In genomic region chr6:166351715-166352285, GRCh38 we compare ENCODE assay signal across 8 cellular contexts. TPM values are rescaled to one million over a fixed set of nuclear protein-coding genes. Genes with fewer than 3 reads are reported as not detected.
DNase-seq lines count a peak whose midpoint lies in the region; ATAC-seq and TF ChIP-seq lines count a peak whose summit lies in the region.

No MANE protein-coding gene starts in this region.

- intact Hi-C loops in left lung (cut with DNase I) = no loop called here
- intact Hi-C loops in CD8-positive, alpha-beta T cell (cut with DNase I, micrococcal nuclease) = no loop called here
- intact Hi-C loops in uterus (cut with DNase I; ENCODE audit: low total_unique reads) = no loop called here

- H3K27ac Mint-ChIP-seq in CD8-positive, alpha-beta T cell = no peak overlapping the region
- H3K27ac Mint-ChIP-seq in stimulated activated naive CD8-positive, alpha-beta T cell treated with anti-CD3 and anti-CD28 coated beads, Interleukin-15, amount 100 ng/mL, for 72 hours = no peak overlapping the region

- peak; percentile 69 for DNase-seq in GM10248 (ENCODE audit: extremely low spot score)
- peak; percentile 18 for DNase-seq in SHP77 treated with DMSO at 0.1 percent for 48 hours (lab: John Stamatoyannopoulos, UW)
- DNase-seq in left lung = peak in 1 of 2 donors; percentile 37
- no peak for DNase-seq in CD8-positive, alpha-beta T cell
- no peak for DNase-seq in uterus
- no peak for DNase-seq in stimulated activated naive CD8-positive, alpha-beta T cell treated with anti-CD3 and anti-CD28 coated beads, Interleukin-15, amount 100 ng/mL, for 72 hours

- H3K9me3 ChIP-seq in left lung (peaks cover 0 to 10% of the 10 kb centered on the region in 2 donors), uterus (no peaks in the 10 kb centered on the region)
- H3K9me3 ChIP-seq in CD8-positive, alpha-beta T cell (ENCODE audit: low read length) = no peaks in the 10 kb centered on the region

- peaks cover 3% of the 10 kb centered on the region for H3K27me3 Mint-ChIP-seq in CD8-positive, alpha-beta T cell (ENCODE audit: low read depth)
- peaks cover 32% of the 10 kb centered on the region for H3K27me3 Mint-ChIP-seq in stimulated activated naive CD8-positive, alpha-beta T cell treated with anti-CD3 and anti-CD28 coated beads, Interleukin-15, amount 100 ng/mL, for 72 hours

- no peaks in the 10 kb centered on the region for H3K27me3 ChIP-seq in left lung
- H3K27me3 ChIP-seq in CD8-positive, alpha-beta T cell (ENCODE audit: insufficient read depth, low read length) = no peaks in the 10 kb centered on the region
- H3K27me3 ChIP-seq in uterus = no peaks in the 10 kb centered on the region

- TF ChIP-seq CTCF in GM10248 (IDR thresholded peaks at IDR 0.05; ENCODE audit: control extremely low read depth, extremely low read depth, low read depth, missing control alignments) (no peak), left lung (IDR thresholded peaks at IDR 0.05) (no peak), uterus (IDR thresholded peaks at IDR 0.05) (no peak)
- no peak for TF ChIP-seq CTCF in CD8-positive, alpha-beta T cell (IDR thresholded peaks at IDR 0.05)

- H3K27ac ChIP-seq in left lung = no peak overlapping the region
- H3K27ac ChIP-seq in CD8-positive, alpha-beta T cell (ENCODE audit: low read depth, low read length) = no peak overlapping the region
- H3K27ac ChIP-seq in uterus = no peak overlapping the region

- TF ChIP-seq POLR2A in uterus (IDR thresholded peaks at IDR 0.05) = no peak

- POLR2A ChIA-PET in GM10248 (lab: Yijun Ruan, JAX) = no interaction called here
- POLR2A ChIA-PET in CD8-positive, alpha-beta T cell (lab: Charles Lee) = no interaction called here

- H3K4me1 ChIP-seq in left lung (peaks cover 0 to 5% of the 10 kb centered on the region in 2 donors), uterus (no peaks in the 10 kb centered on the region)
- no peaks in the 10 kb centered on the region for H3K4me1 ChIP-seq in CD8-positive, alpha-beta T cell (ENCODE audit: insufficient read depth, low read length)

- CTCF ChIA-PET in GM10248 (lab: Yijun Ruan, JAX) = interaction anchor here (1.4 kb wide), 1 partner anchor 9 kb away, joined by 6 read pairs; the partner anchor contains the start of gene SFT2D1
- CTCF ChIA-PET in CD8-positive, alpha-beta T cell (lab: Charles Lee) = no interaction called here

- H3K4me3 Mint-ChIP-seq in CD8-positive, alpha-beta T cell = no peak overlapping the region
- H3K4me3 Mint-ChIP-seq in stimulated activated naive CD8-positive, alpha-beta T cell treated with anti-CD3 and anti-CD28 coated beads, Interleukin-15, amount 100 ng/mL, for 72 hours = no peak overlapping the region

- H3K9me3 Mint-ChIP-seq in CD8-positive, alpha-beta T cell = peaks cover 29% of the 10 kb centered on the region
- H3K9me3 Mint-ChIP-seq in stimulated activated naive CD8-positive, alpha-beta T cell treated with anti-CD3 and anti-CD28 coated beads, Interleukin-15, amount 100 ng/mL, for 72 hours = peaks cover 14 to 16% of the 10 kb centered on the region in 2 donors

- ATAC-seq in GM21423 (IDR thresholded peaks at IDR 0.05; ENCODE audit: unreplicated experiment) (peak; percentile 98), HG03558 (IDR thresholded peaks at IDR 0.05; ENCODE audit: extremely low read depth, unreplicated experiment) (peak; percentile 74), left lung (peak; percentile 78)
- no peak for ATAC-seq in CD8-positive, alpha-beta T cell
- no peak for ATAC-seq in stimulated activated naive CD8-positive, alpha-beta T cell treated with anti-CD3 and anti-CD28 coated beads, Interleukin-15, amount 100 ng/mL, for 72 hours

- H3K4me3 ChIP-seq in left lung (no peak overlapping the region), uterus (no peak overlapping the region)
- no peak overlapping the region for H3K4me3 ChIP-seq in CD8-positive, alpha-beta T cell (ENCODE audit: low read depth, low read length)

- H3K4me1 Mint-ChIP-seq in CD8-positive, alpha-beta T cell (ENCODE audit: low read depth) = no peaks in the 10 kb centered on the region
- H3K4me1 Mint-ChIP-seq in stimulated activated naive CD8-positive, alpha-beta T cell treated with anti-CD3 and anti-CD28 coated beads, Interleukin-15, amount 100 ng/mL, for 72 hours = peaks cover 14% of the 10 kb centered on the region

- H3K36me3 ChIP-seq in left lung = no peaks in the 10 kb centered on the region
- H3K36me3 ChIP-seq in CD8-positive, alpha-beta T cell (ENCODE audit: insufficient read depth, low read length) = no peaks in the 10 kb centered on the region
- no peaks in the 10 kb centered on the region for H3K36me3 ChIP-seq in uterus

- no peaks in the 10 kb centered on the region for H3K36me3 Mint-ChIP-seq in CD8-positive, alpha-beta T cell

RNA-seq across cellular contexts. Expression of gene SFT2D1, which starts 9.5 kb away (rescaled TPM):
- total RNA-seq in left lung (10 to 100 TPM; 51.0 to 63.8 TPM), uterus (10 to 100 TPM in 3 of 4 donors, 1 to 10 TPM in 1; 6.1 to 35.8 (median 33.0) TPM)
- 1 to 10 TPM; 7.3 to 7.7 TPM for total RNA-seq in CD8-positive, alpha-beta T cell

RNA-seq across cellular contexts. Expression of gene MPC1, which starts 30.9 kb away (rescaled TPM):
- total RNA-seq in left lung (10 to 100 TPM; 51.4 to 56.7 TPM), uterus (10 to 100 TPM; 14.1 to 62.1 (median 41.7) TPM)
- 10 to 100 TPM; 18.4 to 22.2 TPM for total RNA-seq in CD8-positive, alpha-beta T cell

RNA-seq across cellular contexts. Expression of gene PRR18, which starts 43.6 kb away (rescaled TPM):
- under 1 TPM; 0.09 to 0.94 TPM for total RNA-seq in left lung
- not detected for total RNA-seq in CD8-positive, alpha-beta T cell
- not detected for total RNA-seq in uterus

Comparison
In these comparisons a context has a peak if more than half of its experiments do, and no peak if none do; other contexts are left out.
1. DNase-seq: peak in GM10248 (single experiment) and SHP77 treated with DMSO at 0.1 percent for 48 hours (single experiment); none in CD8-positive, alpha-beta T cell (0 of 7), uterus (0 of 2) and stimulated activated naive CD8-positive, alpha-beta T cell treated with anti-CD3 and anti-CD28 coated beads, Interleukin-15, amount 100 ng/mL, for 72 hours (0 of 2).
2. ATAC-seq: peak in GM21423 (single experiment), HG03558 (single experiment) and left lung (single experiment); none in CD8-positive, alpha-beta T cell (single experiment) and stimulated activated naive CD8-positive, alpha-beta T cell treated with anti-CD3 and anti-CD28 coated beads, Interleukin-15, amount 100 ng/mL, for 72 hours (single experiment).